Comparison of ENCODE assay signal across 16 cellular contexts in genomic region chr17:55330344-55330933, GRCh38.
DNase-seq lines count a peak whose midpoint lies in the region; ATAC-seq and TF ChIP-seq lines count a peak whose summit lies in the region.
"Had no signal": no experiment of that assay in that cellular context is flagged by ENCODE, and none has a peak within 500 bp of the region (broad histone marks: within the 10 kb centered on the region; RNA-seq: fewer than 3 reads in every experiment).

No MANE protein-coding gene starts in this region.

- H3K9me3 Mint-ChIP-seq in Caco-2 (ENCODE audit: unreplicated experiment) = peaks cover 16% of the 10 kb centered on the region
- H3K9me3 Mint-ChIP-seq: CD4-positive, alpha-beta T cell had no signal

- H3K27ac ChIP-seq in ascending aorta (no peak overlapping the region), caudate nucleus (ENCODE audit: low read depth, low read length) (no peak overlapping the region)
- H3K27ac ChIP-seq: 22Rv1, A549, C4-2B had no signal

- H3K27me3 ChIP-seq in Caco-2 (replicated peaks; ENCODE audit: control insufficient read depth, insufficient read depth, low read length) = no peaks in the 10 kb centered on the region
- no peaks in the 10 kb centered on the region for H3K27me3 ChIP-seq in ascending aorta

- H3K4me1 ChIP-seq in Caco-2 = peaks cover 48% of the 10 kb centered on the region
- peaks cover 4% of the 10 kb centered on the region for H3K4me1 ChIP-seq in mucosa of descending colon (ENCODE audit: low read depth)
- no peaks in the 10 kb centered on the region for H3K4me1 ChIP-seq in ascending aorta
- H3K4me1 ChIP-seq: HAP-1 had no signal

- peak overlapping the region; percentile 12 for H3K4me3 Mint-ChIP-seq in Caco-2 (ENCODE audit: unreplicated experiment)
- H3K4me3 Mint-ChIP-seq: CD4-positive, alpha-beta T cell had no signal

- POLR2A ChIA-PET in Caco-2 (lab: Charles Lee) = interaction anchor here (0.5 kb wide), 1 partner anchor 278 kb away, joined by 3 read pairs; no protein-coding TSS in a partner anchor

- intact Hi-C loops in Caco-2 (cut with micrococcal nuclease; ENCODE audit: unreplicated experiment) = loop anchor here (2.0 kb wide), 1 partner anchor 46 kb away; no protein-coding TSS in a partner anchor
- intact Hi-C loops in mucosa of descending colon (cut with DNase I, micrococcal nuclease) = no loop called here
- intact Hi-C loops in ascending aorta (cut with DNase I) = no loop called here

- CTCF ChIA-PET in Caco-2 (lab: Charles Lee) = interaction anchor here (0.7 to 1.0 kb wide), 2 partner anchors 8 to 92 kb away, joined by 3 read pairs; no protein-coding TSS in a partner anchor

- H3K27ac Mint-ChIP-seq in Caco-2 (ENCODE audit: unreplicated experiment) = peak overlapping the region; percentile 72
- H3K27ac Mint-ChIP-seq: CD4-positive, alpha-beta T cell had no signal

- peaks cover 31% of the 10 kb centered on the region for H3K4me1 Mint-ChIP-seq in Caco-2 (ENCODE audit: low read depth, unreplicated experiment)

- BruUV-seq in Caco-2 (replicated peaks; lab: Mats Ljungman, UMichigan) = no TSS peak

- H3K4me3 ChIP-seq in Caco-2 (ENCODE audit: low read depth, low read length) (no peak overlapping the region), mucosa of descending colon (no peak overlapping the region), ascending aorta (no peak overlapping the region)
- H3K4me3 ChIP-seq: A549, HAP-1 had no signal

- ATAC-seq in left lobe of liver (peak; percentile 62), mucosa of descending colon (peak; percentile 91)
- ATAC-seq: A549 had no signal

- TF ChIP-seq CTCF in Caco-2 (IDR thresholded peaks at IDR 0.05; ENCODE audit: insufficient read depth in 1 of 2, low read depth in 1 of 2, low read length in 1 of 2, severe bottlenecking in 1 of 2, unreplicated experiment in 1 of 2) = no peak
- TF ChIP-seq CTCF in mucosa of descending colon (IDR thresholded peaks at IDR 0.05) = no peak
- no peak for TF ChIP-seq CTCF in ascending aorta (IDR thresholded peaks at IDR 0.05)

- peak; percentile 65 to 77 for DNase-seq in Caco-2
- no peak for DNase-seq in left lobe of liver (ENCODE audit: low spot score)
- DNase-seq in mucosa of descending colon = no peak
- DNase-seq in renal cortical epithelial cell (ENCODE audit: low read depth) = peak; percentile 12
- no peak for DNase-seq in NK-92 (lab: John Stamatoyannopoulos, UW; ENCODE audit: unreplicated experiment)
- DNase-seq in mesenteric fat pad (ENCODE audit: low spot score) = no peak
- no peak for DNase-seq in ascending aorta (ENCODE audit: low spot score in 2 of 2)
- DNase-seq in caudate nucleus (lab: John Stamatoyannopoulos, UW) = no peak
- DNase-seq: AML-193; CD4-positive, alpha-beta T cell; DMS79 treated with DMSO at 0.1 percent for 48 hours; GF-D8 had no signal

- H3K36me3 ChIP-seq in Caco-2 (ENCODE audit: control insufficient read depth, insufficient read depth, low read length) = no peaks in the 10 kb centered on the region
- no peaks in the 10 kb centered on the region for H3K36me3 ChIP-seq in mucosa of descending colon (ENCODE audit: low read depth)
- no peaks in the 10 kb centered on the region for H3K36me3 ChIP-seq in ascending aorta
- H3K36me3 ChIP-seq: HAP-1 had no signal

- peaks cover 5% of the 10 kb centered on the region for H3K36me3 Mint-ChIP-seq in Caco-2 (ENCODE audit: insufficient read depth, unreplicated experiment)

- no peaks in the 10 kb centered on the region for H3K27me3 Mint-ChIP-seq in Caco-2 (ENCODE audit: insufficient read depth, unreplicated experiment)
- H3K27me3 Mint-ChIP-seq: CD4-positive, alpha-beta T cell had no signal

- peaks cover 10% of the 10 kb centered on the region for H3K9me3 ChIP-seq in Caco-2
- no peaks in the 10 kb centered on the region for H3K9me3 ChIP-seq in mucosa of descending colon
- no peaks in the 10 kb centered on the region for H3K9me3 ChIP-seq in ascending aorta
- H3K9me3 ChIP-seq: A549, HAP-1 had no signal

Comparison
In these comparisons a context has a peak if more than half of its experiments do, and no peak if none do; other contexts are left out.
1. DNase-seq: peak in Caco-2 (2 of 2) and renal cortical epithelial cell (single experiment); none in left lobe of liver (single experiment), mucosa of descending colon (0 of 3), NK-92 (single experiment), mesenteric fat pad (single experiment), ascending aorta (0 of 2) and caudate nucleus (0 of 61).